ENCODE assay signal across 11 cellular contexts in genomic region chrX:101260435-101260834, GRCh38. TPM values are rescaled to one million over a fixed set of nuclear protein-coding genes. Genes with fewer than 3 reads are reported as not detected.
A peak's percentile ranks its signal among the peaks of the same experiment; 100 is the strongest.
DNase-seq lines count a peak whose midpoint lies in the region; ATAC-seq and TF ChIP-seq lines count a peak whose summit lies in the region.
"Had no signal": no experiment of that assay in that cellular context is flagged by ENCODE, and none has a peak within 500 bp of the region (broad histone marks: within the 10 kb centered on the region; RNA-seq: fewer than 3 reads in every experiment).

No MANE protein-coding gene starts in this region.

- no peak for ATAC-seq in GM18861 (IDR thresholded peaks at IDR 0.05; ENCODE audit: unreplicated experiment)
- no peak for ATAC-seq in CD4-positive, alpha-beta T cell (ENCODE audit: poor library complexity)
- ATAC-seq: stimulated activated naive B cell treated with anti-CD40 and anti-IgM and Interleukin-4, amounts not matched to agents 10 μg/mL and 1 μg/mL and 100 μg/mL, for 72 hours had no signal

- H3K36me3 ChIP-seq in Caco-2 (ENCODE audit: control insufficient read depth, insufficient read depth, low read length): no peaks in the 10 kb centered on the region
- H3K36me3 ChIP-seq in HEK293 (ENCODE audit: control insufficient read depth in 2 of 2, insufficient read depth in 1 of 2, low read length in 2 of 2): no peaks in the 10 kb centered on the region
- no peaks in the 10 kb centered on the region for H3K36me3 ChIP-seq in WERI-Rb-1
- no peaks in the 10 kb centered on the region for H3K36me3 ChIP-seq in tibial artery

- no peaks in the 10 kb centered on the region for H3K4me1 ChIP-seq in Caco-2
- H3K4me1 ChIP-seq in HEK293 (ENCODE audit: control insufficient read depth, insufficient read depth, low read length): no peaks in the 10 kb centered on the region
- H3K4me1 ChIP-seq in tibial artery: no peaks in the 10 kb centered on the region

- BruUV-seq in Caco-2 (replicated peaks; lab: Mats Ljungman, UMichigan): no TSS peak

- no peaks in the 10 kb centered on the region for H3K27me3 Mint-ChIP-seq in Caco-2 (ENCODE audit: insufficient read depth, unreplicated experiment)
- H3K27me3 Mint-ChIP-seq in CD4-positive, alpha-beta T cell: no peaks in the 10 kb centered on the region
- H3K27me3 Mint-ChIP-seq: activated naive CD4-positive, alpha-beta T cell treated with anti-CD3 and anti-CD28 coated beads, Interleukin-2, amount 50 U/mL, for 24 hours had no signal

- H3K4me3 ChIP-seq in Caco-2 (ENCODE audit: low read depth, low read length): no peak overlapping the region
- H3K4me3 ChIP-seq in HEK293 (ENCODE audit: low read depth, low read length): no peak overlapping the region
- H3K4me3 ChIP-seq in WERI-Rb-1 (ENCODE audit: low read depth, low read length): no peak overlapping the region
- no peak overlapping the region for H3K4me3 ChIP-seq in tibial artery

- intact Hi-C loops in Caco-2 (cut with micrococcal nuclease; ENCODE audit: unreplicated experiment) (loop anchor here (1.0 kb wide), 1 partner anchor 27 kb away; no protein-coding TSS in a partner anchor), tibial artery (cut with DNase I; ENCODE audit: low total_unique reads) (no loop called here)
- intact Hi-C loops in CD4-positive, alpha-beta T cell (cut with DNase I, micrococcal nuclease): no loop called here

- no peaks in the 10 kb centered on the region for H3K4me1 Mint-ChIP-seq in Caco-2 (ENCODE audit: low read depth, unreplicated experiment)
- peaks cover 6% of the 10 kb centered on the region for H3K4me1 Mint-ChIP-seq in CD4-positive, alpha-beta T cell (ENCODE audit: low read depth)
- H3K4me1 Mint-ChIP-seq: stimulated activated naive B cell treated with anti-CD40 and anti-IgM and Interleukin-4, amounts not matched to agents 10 μg/mL and 1 μg/mL and 100 μg/mL, for 72 hours had no signal

- POLR2A ChIA-PET in Caco-2 (lab: Charles Lee): no interaction called here
- POLR2A ChIA-PET in HEK293 (lab: Yijun Ruan, JAX): no interaction called here
- POLR2A ChIA-PET in CD4-positive, alpha-beta T cell (lab: Charles Lee): no interaction called here

- CTCF ChIA-PET in Caco-2 (lab: Charles Lee) (no interaction called here), HEK293 (lab: Yijun Ruan, JAX) (interaction anchor here (1.1 to 2.5 kb wide), 4 partner anchors 7 to 27 kb away, joined by 3 to 9 read pairs (median 3); no protein-coding TSS in a partner anchor)
- CTCF ChIA-PET in CD4-positive, alpha-beta T cell (lab: Charles Lee): interaction anchor here (0.6 kb wide), 1 partner anchor 572 kb away, joined by 3 read pairs; no protein-coding TSS in a partner anchor

- H3K9me3 Mint-ChIP-seq in Caco-2 (ENCODE audit: unreplicated experiment): no peaks in the 10 kb centered on the region
- H3K9me3 Mint-ChIP-seq in CD4-positive, alpha-beta T cell: no peaks in the 10 kb centered on the region
- H3K9me3 Mint-ChIP-seq: activated naive CD4-positive, alpha-beta T cell treated with anti-CD3 and anti-CD28 coated beads, Interleukin-2, amount 50 U/mL, for 24 hours; stimulated activated naive B cell treated with anti-CD40 and anti-IgM and Interleukin-4, amounts not matched to agents 10 μg/mL and 1 μg/mL and 100 μg/mL, for 72 hours had no signal

- peak; percentile 34 to 35 for DNase-seq in Caco-2
- DNase-seq in WERI-Rb-1: peak; percentile 19
- peak; percentile 1 for DNase-seq in iPS DF 4.7 (ENCODE audit: extremely low read depth, low spot score)
- no peak for DNase-seq in tibial artery
- no peak for DNase-seq in G401 (ENCODE audit: low spot score)
- DNase-seq in CD4-positive, alpha-beta T cell: no peak
- DNase-seq: NCI-H1105; stimulated activated naive B cell treated with anti-CD40 and anti-IgM and Interleukin-4, amounts not matched to agents 10 μg/mL and 1 μg/mL and 100 μg/mL, for 72 hours had no signal

- H3K9me3 ChIP-seq in Caco-2 (no peaks in the 10 kb centered on the region), HEK293 (ENCODE audit: control insufficient read depth, insufficient read depth, low read depth, low read length) (no peaks in the 10 kb centered on the region), WERI-Rb-1 (ENCODE audit: severe bottlenecking) (no peaks in the 10 kb centered on the region), tibial artery (no peaks in the 10 kb centered on the region)
- no peaks in the 10 kb centered on the region for H3K9me3 ChIP-seq in CD4-positive, alpha-beta T cell (ENCODE audit: control insufficient read depth, low read length)

- no peaks in the 10 kb centered on the region for H3K27me3 ChIP-seq in Caco-2 (replicated peaks; ENCODE audit: control insufficient read depth, insufficient read depth, low read length)
- H3K27me3 ChIP-seq in WERI-Rb-1 (ENCODE audit: insufficient read depth, low read depth, severe bottlenecking): peaks cover 13% of the 10 kb centered on the region
- H3K27me3 ChIP-seq in tibial artery: no peaks in the 10 kb centered on the region
- no peaks in the 10 kb centered on the region for H3K27me3 ChIP-seq in CD4-positive, alpha-beta T cell (ENCODE audit: control insufficient read depth, insufficient read depth, low read length)

- H3K4me3 Mint-ChIP-seq in Caco-2 (ENCODE audit: unreplicated experiment): no peak overlapping the region
- no peak overlapping the region for H3K4me3 Mint-ChIP-seq in CD4-positive, alpha-beta T cell
- H3K4me3 Mint-ChIP-seq: activated naive CD4-positive, alpha-beta T cell treated with anti-CD3 and anti-CD28 coated beads, Interleukin-2, amount 50 U/mL, for 24 hours; stimulated activated naive B cell treated with anti-CD40 and anti-IgM and Interleukin-4, amounts not matched to agents 10 μg/mL and 1 μg/mL and 100 μg/mL, for 72 hours had no signal

- H3K36me3 Mint-ChIP-seq in Caco-2 (ENCODE audit: insufficient read depth, unreplicated experiment): no peaks in the 10 kb centered on the region
- no peaks in the 10 kb centered on the region for H3K36me3 Mint-ChIP-seq in CD4-positive, alpha-beta T cell (ENCODE audit: low read depth)
- H3K36me3 Mint-ChIP-seq: activated naive CD4-positive, alpha-beta T cell treated with anti-CD3 and anti-CD28 coated beads, Interleukin-2, amount 50 U/mL, for 24 hours; stimulated activated naive B cell treated with anti-CD40 and anti-IgM and Interleukin-4, amounts not matched to agents 10 μg/mL and 1 μg/mL and 100 μg/mL, for 72 hours had no signal

- in situ Hi-C loops in G401 (cut with HindIII; ENCODE audit: low sequenced_read_pairs): no loop called here

- peak in 1 of 2 experiments; percentile 55 for TF ChIP-seq CTCF in Caco-2 (IDR thresholded peaks at IDR 0.05; ENCODE audit: insufficient read depth in 1 of 2, low read depth in 1 of 2, low read length in 1 of 2, severe bottlenecking in 1 of 2, unreplicated experiment in 1 of 2)
- TF ChIP-seq CTCF in HEK293 (tag by site-specific recombination; IDR thresholded peaks at IDR 0.05): peak; percentile 65
- peak; percentile 58 for TF ChIP-seq CTCF in WERI-Rb-1 (IDR thresholded peaks at IDR 0.05; ENCODE audit: low read depth, low read length)
- TF ChIP-seq CTCF in tibial artery (IDR thresholded peaks at IDR 0.05): no peak
- TF ChIP-seq CTCF in CD4-positive, alpha-beta T cell (IDR thresholded peaks at IDR 0.05): no peak

- no peak overlapping the region for H3K27ac Mint-ChIP-seq in Caco-2 (ENCODE audit: unreplicated experiment)
- H3K27ac Mint-ChIP-seq in CD4-positive, alpha-beta T cell: no peak overlapping the region
- H3K27ac Mint-ChIP-seq: activated naive CD4-positive, alpha-beta T cell treated with anti-CD3 and anti-CD28 coated beads, Interleukin-2, amount 50 U/mL, for 24 hours; stimulated activated naive B cell treated with anti-CD40 and anti-IgM and Interleukin-4, amounts not matched to agents 10 μg/mL and 1 μg/mL and 100 μg/mL, for 72 hours had no signal

- H3K27ac ChIP-seq in HEK293 (ENCODE audit: extremely low read depth, low read depth, low read length): no peak overlapping the region
- no peak overlapping the region for H3K27ac ChIP-seq in WERI-Rb-1
- no peak overlapping the region for H3K27ac ChIP-seq in tibial artery
- no peak overlapping the region for H3K27ac ChIP-seq in CD4-positive, alpha-beta T cell (ENCODE audit: low read depth, low read length)

TF ChIP-seq in HEK293, 187 proteins besides CTCF, POLR2A, EP300 and RAD21:
- peak; percentile 27; the same call in 1 of the 2 replicates for TF ChIP-seq ZNF654 (tag by site-specific recombination; IDR thresholded peaks at IDR 0.05; ENCODE audit: low read depth)
- TF ChIP-seq ZNF621 (tag by site-specific recombination; IDR thresholded peaks at IDR 0.05): no peak

RNA-seq across cellular contexts. Expression of gene TAF7L, which starts 30.7 kb away (rescaled TPM):
- not detected in 2 replicates for total RNA-seq in Caco-2 (2022)
- total RNA-seq in G401 (2014; rRNA removed; shearing (Covaris generic)): not detected in 2 replicates
- not detected for total RNA-seq in CD4-positive, alpha-beta T cell

RNA-seq across cellular contexts. Expression of gene DRP2, which starts 40.8 kb away (rescaled TPM):
- 0.09 and 0.14 TPM in 2 replicates for total RNA-seq in Caco-2 (2022)
- total RNA-seq in G401 (2014; rRNA removed; shearing (Covaris generic)): not detected in 2 replicates
- total RNA-seq in CD4-positive, alpha-beta T cell: not detected

Comparison
In these comparisons a context has a peak if more than half of its experiments do, and no peak if none do; other contexts are left out.
1. DNase-seq: peak in Caco-2 (2 of 2), WERI-Rb-1 (single experiment) and iPS DF 4.7 (single experiment); none in tibial artery (0 of 2), G401 (single experiment) and CD4-positive, alpha-beta T cell (0 of 10).
2. CTCF ChIP-seq: peak in HEK293 (single experiment) and WERI-Rb-1 (single experiment); none in tibial artery (0 of 2) and CD4-positive, alpha-beta T cell (single experiment).